24 cellular contexts compared by ENCODE assay signal in the genomic region with DNA sequence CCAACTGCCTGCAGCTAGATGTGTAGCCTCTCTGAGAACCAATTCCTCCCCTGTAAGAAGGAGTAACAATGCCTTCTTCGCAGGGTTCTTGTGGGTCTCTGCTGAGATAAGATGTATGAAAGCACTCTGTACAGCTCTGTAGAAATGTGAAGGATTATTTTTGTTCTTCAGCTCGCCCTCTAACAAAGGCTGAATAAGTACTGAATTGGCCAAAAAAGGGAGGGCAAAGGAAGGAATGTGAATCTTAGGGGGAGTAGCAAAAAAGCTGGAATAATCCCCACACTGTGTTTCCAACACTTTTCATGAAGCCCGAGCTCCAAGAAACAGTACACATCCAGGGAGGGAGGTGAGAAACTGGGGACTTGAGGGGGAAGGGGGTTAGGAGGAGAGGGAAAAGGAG. TPM values are rescaled to one million over a fixed set of nuclear protein-coding genes. Genes with fewer than 3 reads are reported as not detected.
DNase-seq lines count a peak whose midpoint lies in the region; TF ChIP-seq lines count a peak whose summit lies in the region.
"Had no signal": no experiment of that assay in that cellular context is flagged by ENCODE, and none has a peak within 500 bp of the region (broad histone marks: within the 10 kb centered on the region; RNA-seq: fewer than 3 reads in every experiment).

No MANE protein-coding gene starts in this region.

- H3K36me3 Mint-ChIP-seq in neural crest cell (ENCODE audit: low read depth) (peaks cover 12% of the 10 kb centered on the region), type B pancreatic cell (peaks cover 8% of the 10 kb centered on the region)

- H3K4me1 ChIP-seq in cardiac muscle cell (ENCODE audit: low read depth) (peaks cover 17% of the 10 kb centered on the region), left ventricle myocardium inferior (peaks cover 29% of the 10 kb centered on the region)
- H3K4me1 ChIP-seq: SJSA1 had no signal

- H3K36me3 ChIP-seq in cardiac muscle cell (no peaks in the 10 kb centered on the region), left ventricle myocardium inferior (no peaks in the 10 kb centered on the region)
- H3K36me3 ChIP-seq: SJSA1 had no signal

- DNase-seq in cardiac muscle cell (ENCODE audit: low read depth in 1 of 2, low spot score in 1 of 2) (no peak), cardiac septum (ENCODE audit: low spot score) (no peak), left ventricle myocardium inferior (no peak), neural crest cell (ENCODE audit: low read depth, low spot score) (no peak), type B pancreatic cell (ENCODE audit: extremely low spot score, unreplicated experiment) (no peak), SKM-1 treated with dmso at 0.1 percent for 144 hours (lab: John Stamatoyannopoulos, UW; ENCODE audit: unreplicated experiment) (no peak), germinal center (ENCODE audit: low spot score) (no peak), GM03348 (ENCODE audit: low spot score) (no peak)
- DNase-seq: 8988T, ACHN, Calu3, DND-41, GM23248, Kasumi-1, MV-4-11, NCI-H1105 treated with DMSO at 0.1 percent for 48 hours, NCI-H748 treated with DMSO at 0.1 percent for 48 hours, PC-3 had no signal

- intact Hi-C loops in cardiac septum (cut with DNase I), result loop anchor here (2.0 kb wide), 1 partner anchor 24 kb away; no protein-coding TSS in a partner anchor
- intact Hi-C loops in left ventricle myocardium inferior (cut with micrococcal nuclease), result no loop called here

- H3K27me3 ChIP-seq in cardiac muscle cell (no peaks in the 10 kb centered on the region), left ventricle myocardium inferior (ENCODE audit: low read depth) (no peaks in the 10 kb centered on the region)

- H3K4me3 Mint-ChIP-seq in neural crest cell (no peak overlapping the region), type B pancreatic cell (peak overlapping the region; percentile 28)

- H3K9me3 Mint-ChIP-seq in neural crest cell (peaks cover 5% of the 10 kb centered on the region), type B pancreatic cell (peaks cover 4% of the 10 kb centered on the region)

- H3K4me1 Mint-ChIP-seq in neural crest cell, result peaks cover 18% of the 10 kb centered on the region
- H3K4me1 Mint-ChIP-seq in type B pancreatic cell (ENCODE audit: unreplicated experiment), result peaks cover 14% of the 10 kb centered on the region

- peak overlapping the region; percentile 8 for H3K27ac Mint-ChIP-seq in neural crest cell (ENCODE audit: unreplicated experiment)
- H3K27ac Mint-ChIP-seq in type B pancreatic cell, result no peak overlapping the region

- TF ChIP-seq CTCF in cardiac muscle cell (IDR thresholded peaks at IDR 0.05; ENCODE audit: low read depth, low read length), result no peak
- TF ChIP-seq CTCF in left ventricle myocardium inferior (IDR thresholded peaks at IDR 0.05; ENCODE audit: borderline replicate concordance), result no peak
- no peak for TF ChIP-seq CTCF in neural crest cell (conservative IDR thresholded peaks at IDR 0.05)
- TF ChIP-seq CTCF in type B pancreatic cell (conservative IDR thresholded peaks at IDR 0.05), result no peak

- peak overlapping the region; percentile 74 for H3K27ac ChIP-seq in cardiac muscle cell
- peak overlapping the region; percentile 77 for H3K27ac ChIP-seq in left ventricle myocardium inferior (replicated peaks)
- H3K27ac ChIP-seq: GM23248, SJSA1 had no signal

- H3K27me3 Mint-ChIP-seq in neural crest cell (ENCODE audit: low read depth) (no peaks in the 10 kb centered on the region), type B pancreatic cell (peaks cover 3% of the 10 kb centered on the region)

- H3K4me3 ChIP-seq in cardiac muscle cell (no peak overlapping the region), left ventricle myocardium inferior (no peak overlapping the region)
- H3K4me3 ChIP-seq: GM23248, SJSA1 had no signal

- H3K9me3 ChIP-seq in cardiac muscle cell (ENCODE audit: low read depth) (no peaks in the 10 kb centered on the region), left ventricle myocardium inferior (replicated peaks) (no peaks in the 10 kb centered on the region)
- H3K9me3 ChIP-seq: SJSA1 had no signal

RNA-seq across cellular contexts. Expression of a gene that starts 14.0 kb away (rescaled TPM):
- 29.4 and 52.1 TPM in 2 replicates for total RNA-seq in cardiac muscle cell
- polyA plus RNA-seq in cardiac muscle cell, result 43.5 and 44.5 TPM in 2 replicates
- 238 TPM for total RNA-seq in cardiac septum
- 486 TPM for total RNA-seq in left ventricle myocardium inferior
- total RNA-seq in neural crest cell, result 21.4 and 25.7 TPM in 2 replicates
- total RNA-seq in type B pancreatic cell (ENCODE audit: low replicate concordance), result 11.7 and 25.9 TPM in 2 replicates

RNA-seq across cellular contexts. Expression of a gene that starts 23.0 kb away (rescaled TPM):
- total RNA-seq in cardiac muscle cell (not detected in 2 replicates), cardiac septum (1.7 TPM), left ventricle myocardium inferior (1.7 TPM), neural crest cell (not detected in 2 replicates), type B pancreatic cell (ENCODE audit: low replicate concordance) (not detected in 2 replicates)
- 0.18 and 0.57 TPM in 2 replicates for polyA plus RNA-seq in cardiac muscle cell
- total RNA-seq: H7, HepG2, HT1080, M059J, PC-3, SJSA1 had no signal
- polyA plus RNA-seq: BJ, HepG2 had no signal

RNA-seq across cellular contexts. Expression of a gene that starts 51.7 kb away (rescaled TPM):
- total RNA-seq in cardiac muscle cell (3.3 and 7.2 TPM in 2 replicates), cardiac septum (21.3 TPM), left ventricle myocardium inferior (13.7 TPM), neural crest cell (8.8 and 9.0 TPM in 2 replicates), type B pancreatic cell (ENCODE audit: low replicate concordance) (13.6 and 22.5 TPM in 2 replicates)
- polyA plus RNA-seq in cardiac muscle cell, result 6.5 and 15.2 TPM in 2 replicates
